ENCODE assay signal across 23 cellular contexts in genomic region chr17:20954794-20955193, GRCh38.
DNase-seq lines count a peak whose midpoint lies in the region; TF ChIP-seq lines count a peak whose summit lies in the region.
"Had no signal": no experiment of that assay in that cellular context is flagged by ENCODE, and none has a peak within 500 bp of the region (broad histone marks: within the 10 kb centered on the region; RNA-seq: fewer than 3 reads in every experiment).

No MANE protein-coding gene starts in this region.

- no peak for DNase-seq in LNCaP clone FGC (ENCODE audit: low read depth)
- peak; percentile 45 for DNase-seq in myocyte (ENCODE audit: low read depth)
- no peak for DNase-seq in NCI-H446 treated with DMSO at 0.1 percent for 48 hours (lab: John Stamatoyannopoulos, UW)
- DNase-seq in hypothalamus (lab: John Stamatoyannopoulos, UW): no peak
- no peak for DNase-seq in GM03348 (ENCODE audit: low spot score)
- DNase-seq: activated CD4-positive, alpha-beta T cell treated with anti-CD3 and anti-CD28 coated beads for 4 hours; activated gamma-delta T cell; activated naive CD8-positive, alpha-beta T cell treated with anti-CD3 and anti-CD28 coated beads, Interleukin-2, amount 10 ng/mL, durations not matched to agents 7 days and 5 days; activated T-cell treated with anti-CD3 and anti-CD28 coated beads, Interleukin-2, amount 50 U/mL, for 1 hour; endodermal cell; esophagus squamous epithelium; lower lobe of right lung; mucosa of descending colon; NCI-H1048; NCI-H1930; NCI-H2227 treated with DMSO at 0.1 percent for 48 hours; RPMI8226 had no signal

- no peaks in the 10 kb centered on the region for H3K9me3 ChIP-seq in skeletal muscle satellite cell (replicated peaks; ENCODE audit: low read length)
- H3K9me3 ChIP-seq: esophagus squamous epithelium, lower lobe of right lung, mucosa of descending colon, thyroid gland had no signal

- H3K36me3 ChIP-seq in skeletal muscle satellite cell (ENCODE audit: insufficient read depth, low read length): no peaks in the 10 kb centered on the region
- H3K36me3 ChIP-seq: esophagus squamous epithelium, lower lobe of right lung, thyroid gland had no signal

- peaks cover 12% of the 10 kb centered on the region for H3K27me3 ChIP-seq in skeletal muscle satellite cell (ENCODE audit: control insufficient read depth, insufficient read depth, low read length)
- H3K27me3 ChIP-seq: esophagus squamous epithelium, thyroid gland had no signal

- peak overlapping the region; percentile 61 for H3K4me2 ChIP-seq in skeletal muscle satellite cell (ENCODE audit: low read length)
- H3K4me2 ChIP-seq: GM23338 had no signal

- peak overlapping the region; percentile 59 for H3K9ac ChIP-seq in skeletal muscle satellite cell (ENCODE audit: low read depth, low read length)

- TF ChIP-seq CTCF in LNCaP clone FGC (IDR thresholded peaks at IDR 0.05; ENCODE audit: control insufficient read depth, extremely low read depth, insufficient read depth) (no peak), VCaP (conservative IDR thresholded peaks at IDR 0.05) (no peak)

- H3K4me3 ChIP-seq in LNCaP clone FGC (ENCODE audit: low read depth, low read length) (peak overlapping the region; percentile 16; the same call in 1 of the 2 replicates), skeletal muscle satellite cell (ENCODE audit: low read length) (no peak overlapping the region)
- H3K4me3 ChIP-seq: esophagus squamous epithelium, GM23338, lower lobe of right lung, mucosa of descending colon, skin epidermis, thyroid gland had no signal

- peak overlapping the region; percentile 78 for H3K27ac ChIP-seq in VCaP
- H3K27ac ChIP-seq: HL-60, lower lobe of right lung, thyroid gland had no signal

- peaks cover 18% of the 10 kb centered on the region for H3K4me1 ChIP-seq in skeletal muscle satellite cell (ENCODE audit: control insufficient read depth, insufficient read depth, low read length)
